ENCODE assay signal across 15 cellular contexts in the genomic region with DNA sequence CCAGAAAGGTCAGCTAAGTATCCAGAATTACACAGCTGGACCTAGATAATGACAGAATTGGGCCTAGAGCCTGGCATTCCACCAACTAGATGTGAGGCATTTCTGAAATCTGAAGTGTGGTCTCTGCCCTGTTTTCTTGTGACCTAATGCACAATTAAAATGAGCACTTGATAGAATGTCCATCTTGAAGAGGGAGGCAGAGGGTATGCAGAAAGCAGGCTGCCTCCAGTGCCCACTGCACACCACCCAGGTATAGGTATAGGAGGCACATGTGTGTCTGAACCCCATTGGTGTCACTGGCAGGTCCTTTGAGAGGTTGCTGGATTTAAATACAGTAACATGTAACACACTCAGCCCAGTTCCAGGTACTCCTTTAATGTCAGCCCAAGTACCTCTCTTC. TPM values are rescaled to one million over a fixed set of nuclear protein-coding genes. Genes with fewer than 3 reads are reported as not detected.
DNase-seq lines count a peak whose midpoint lies in the region; ATAC-seq and TF ChIP-seq lines count a peak whose summit lies in the region.
"Had no signal": no experiment of that assay in that cellular context is flagged by ENCODE, and none has a peak within 500 bp of the region (broad histone marks: within the 10 kb centered on the region; RNA-seq: fewer than 3 reads in every experiment).

No MANE protein-coding gene starts in this region.

- no peaks in the 10 kb centered on the region for H3K9me2 ChIP-seq in Karpas-422 (replicated peaks; ENCODE audit: insufficient read depth, low read length)

- H2AFZ ChIP-seq in DND-41 (ENCODE audit: low read depth, low read length) (no peak overlapping the region), Karpas-422 (ENCODE audit: low read length) (no peak overlapping the region)

- peak overlapping the region in 2 of 3 experiments; percentile 26 to 32 for H3K4me3 Mint-ChIP-seq in nephron

- H3K36me3 ChIP-seq in DND-41 (ENCODE audit: insufficient read depth, low read length) (peaks cover 45% of the 10 kb centered on the region), Karpas-422 (ENCODE audit: insufficient read depth, low read length) (peaks cover 17% of the 10 kb centered on the region; the same call in 1 of the 2 replicates)

- peaks cover 24% of the 10 kb centered on the region for H3K36me3 Mint-ChIP-seq in nephron (ENCODE audit: low read depth)

- DNase-seq in DND-41 (no peak), Karpas-422 (no peak), astrocyte of the cerebellum (ENCODE audit: low read depth) (no peak), left colon (no peak), NCI-H187 (lab: John Stamatoyannopoulos, UW) (no peak)
- DNase-seq: GOT3; naive thymus-derived CD8-positive, alpha-beta T cell; NCI-H146; NCI-H526 had no signal

- H3K9ac ChIP-seq in DND-41 (ENCODE audit: low read depth, low read length) (peak overlapping the region; percentile 76), Karpas-422 (ENCODE audit: low read length) (peak overlapping the region; percentile 86)

- H3K27ac ChIP-seq in DND-41 (ENCODE audit: low read length) (peak overlapping the region; percentile 89), Karpas-422 (ENCODE audit: low read length) (no peak overlapping the region)
- H3K27ac ChIP-seq: SJSA1, skin epidermis had no signal

- H3K4me1 ChIP-seq in DND-41 (ENCODE audit: insufficient read depth, low read length) (peaks cover 43% of the 10 kb centered on the region), Karpas-422 (ENCODE audit: low read length) (peaks cover 64% of the 10 kb centered on the region)

- ATAC-seq in DND-41 (ENCODE audit: insufficient read depth, low read depth): no peak
- no peak for ATAC-seq in GM21576 (IDR thresholded peaks at IDR 0.05; ENCODE audit: unreplicated experiment)
- ATAC-seq in left colon: no peak
- ATAC-seq: esophagus mucosa; naive thymus-derived CD8-positive, alpha-beta T cell had no signal

- H3K27me3 Mint-ChIP-seq in nephron (ENCODE audit: low read depth): peaks cover 5% of the 10 kb centered on the region

- H3K9me3 ChIP-seq in DND-41 (ENCODE audit: insufficient read depth, low read length, severe bottlenecking) (no peaks in the 10 kb centered on the region), Karpas-422 (ENCODE audit: low read length) (no peaks in the 10 kb centered on the region)
- H3K9me3 ChIP-seq: SJSA1, tibial nerve had no signal

- H3K4me3 ChIP-seq in DND-41 (ENCODE audit: low read depth in 1 of 2, low read length in 2 of 2) (peak overlapping the region in 1 of 2 experiments; percentile 80; a peak in 3 of 4 replicates), Karpas-422 (ENCODE audit: low read length) (peak overlapping the region; percentile 82), astrocyte of the cerebellum (ENCODE audit: low read depth, low read length) (peak overlapping the region; percentile 66)
- H3K4me3 ChIP-seq: SJSA1, skin epidermis had no signal

- H3K4me1 Mint-ChIP-seq in nephron: peaks cover 30% of the 10 kb centered on the region

- peak overlapping the region; percentile 79 for H3K4me2 ChIP-seq in DND-41 (ENCODE audit: insufficient read depth, low read length)
- peak overlapping the region; percentile 91 for H3K4me2 ChIP-seq in Karpas-422 (ENCODE audit: low read depth, low read length, poor library complexity, severe bottlenecking)

- no peaks in the 10 kb centered on the region for H3K9me3 Mint-ChIP-seq in nephron
- H3K9me3 Mint-ChIP-seq: naive thymus-derived CD8-positive, alpha-beta T cell had no signal

- TF ChIP-seq CTCF in DND-41 (IDR thresholded peaks at IDR 0.05; ENCODE audit: borderline replicate concordance, extremely low read depth, low read length, poor library complexity, severe bottlenecking) (no peak), astrocyte of the cerebellum (IDR thresholded peaks at IDR 0.05; ENCODE audit: low read depth, low read length, missing control alignments) (no peak), nephron (IDR thresholded peaks at IDR 0.05; ENCODE audit: unreplicated experiment in 3 of 3) (no peak)

- H4K20me1 ChIP-seq in DND-41 (ENCODE audit: insufficient read depth, low read length) (peaks cover 42% of the 10 kb centered on the region; the same call in 1 of the 2 replicates), Karpas-422 (ENCODE audit: insufficient read depth, low read depth, low read length) (peaks cover 36% of the 10 kb centered on the region)

- intact Hi-C loops in left colon (cut with DNase I, micrococcal nuclease): no loop called here

- in situ Hi-C loops in astrocyte of the cerebellum (cut with HindIII; ENCODE audit: low sequenced_read_pairs): loop anchor here (25.0 kb wide), 3 partner anchors 208 to 467 kb away; partner anchors contain the start of genes CDKN2B and KLHL9

- no peaks in the 10 kb centered on the region for H3K27me3 ChIP-seq in DND-41 (ENCODE audit: insufficient read depth, low read length, poor library complexity)
- H3K27me3 ChIP-seq in Karpas-422 (ENCODE audit: low read length): no peaks in the 10 kb centered on the region
- H3K27me3 ChIP-seq: SJSA1, tibial nerve had no signal

- H3K27ac Mint-ChIP-seq in nephron: no peak overlapping the region

- H3K79me2 ChIP-seq in DND-41 (ENCODE audit: insufficient read depth, low read length) (peaks cover 81% of the 10 kb centered on the region), Karpas-422 (ENCODE audit: low read length) (peaks cover 80% of the 10 kb centered on the region)

RNA-seq across cellular contexts. Expression of gene MTAP, which starts 2.4 kb away (rescaled TPM):
- total RNA-seq in Karpas-422 (2014; rRNA removed; shearing (Covaris generic); ENCODE audit: low replicate concordance): 29.2 and 38.7 TPM in 2 replicates
- total RNA-seq in left colon: 10 to 100 TPM; 19.7 to 23.0 TPM
